ENCODE assay signal across 1 cellular context in the genomic region with DNA sequence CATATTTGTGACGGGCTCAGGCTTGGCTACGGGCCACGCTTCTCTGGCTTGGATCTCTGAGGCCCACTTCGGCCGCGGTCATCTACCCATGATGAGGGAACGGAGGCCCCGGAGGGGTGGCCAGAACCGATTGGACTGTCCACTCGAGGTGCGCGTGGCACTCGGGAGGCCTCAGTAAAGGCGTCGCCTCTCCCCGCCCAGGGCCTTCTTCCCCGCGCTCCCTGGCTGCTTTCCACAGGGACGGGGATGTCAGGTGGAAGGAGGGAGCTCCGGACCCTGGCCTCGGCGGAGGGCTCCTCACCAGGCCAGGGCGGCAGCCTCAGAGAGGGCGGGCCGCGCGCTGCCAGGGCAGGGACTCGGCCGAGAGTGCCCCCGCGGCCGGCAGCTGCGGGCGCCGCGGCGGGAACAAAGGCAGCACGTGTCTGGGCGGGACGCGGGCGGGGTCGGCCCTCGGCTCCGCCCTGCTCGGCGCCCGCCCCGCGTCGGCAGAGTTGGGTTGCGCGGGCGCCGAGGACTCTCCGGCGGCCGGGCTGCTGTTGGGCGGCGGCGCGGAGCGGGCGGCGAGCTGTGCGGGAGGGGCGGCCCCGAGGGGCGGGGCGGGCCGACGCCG.
TF ChIP-seq lines count a peak whose summit lies in the region.

No MANE protein-coding gene starts in this region.

TF ChIP-seq in HepG2, 621 proteins besides CTCF, POLR2A, EP300 and RAD21 (continued from another document and continues in another):
- TF ChIP-seq, protein P1, sequence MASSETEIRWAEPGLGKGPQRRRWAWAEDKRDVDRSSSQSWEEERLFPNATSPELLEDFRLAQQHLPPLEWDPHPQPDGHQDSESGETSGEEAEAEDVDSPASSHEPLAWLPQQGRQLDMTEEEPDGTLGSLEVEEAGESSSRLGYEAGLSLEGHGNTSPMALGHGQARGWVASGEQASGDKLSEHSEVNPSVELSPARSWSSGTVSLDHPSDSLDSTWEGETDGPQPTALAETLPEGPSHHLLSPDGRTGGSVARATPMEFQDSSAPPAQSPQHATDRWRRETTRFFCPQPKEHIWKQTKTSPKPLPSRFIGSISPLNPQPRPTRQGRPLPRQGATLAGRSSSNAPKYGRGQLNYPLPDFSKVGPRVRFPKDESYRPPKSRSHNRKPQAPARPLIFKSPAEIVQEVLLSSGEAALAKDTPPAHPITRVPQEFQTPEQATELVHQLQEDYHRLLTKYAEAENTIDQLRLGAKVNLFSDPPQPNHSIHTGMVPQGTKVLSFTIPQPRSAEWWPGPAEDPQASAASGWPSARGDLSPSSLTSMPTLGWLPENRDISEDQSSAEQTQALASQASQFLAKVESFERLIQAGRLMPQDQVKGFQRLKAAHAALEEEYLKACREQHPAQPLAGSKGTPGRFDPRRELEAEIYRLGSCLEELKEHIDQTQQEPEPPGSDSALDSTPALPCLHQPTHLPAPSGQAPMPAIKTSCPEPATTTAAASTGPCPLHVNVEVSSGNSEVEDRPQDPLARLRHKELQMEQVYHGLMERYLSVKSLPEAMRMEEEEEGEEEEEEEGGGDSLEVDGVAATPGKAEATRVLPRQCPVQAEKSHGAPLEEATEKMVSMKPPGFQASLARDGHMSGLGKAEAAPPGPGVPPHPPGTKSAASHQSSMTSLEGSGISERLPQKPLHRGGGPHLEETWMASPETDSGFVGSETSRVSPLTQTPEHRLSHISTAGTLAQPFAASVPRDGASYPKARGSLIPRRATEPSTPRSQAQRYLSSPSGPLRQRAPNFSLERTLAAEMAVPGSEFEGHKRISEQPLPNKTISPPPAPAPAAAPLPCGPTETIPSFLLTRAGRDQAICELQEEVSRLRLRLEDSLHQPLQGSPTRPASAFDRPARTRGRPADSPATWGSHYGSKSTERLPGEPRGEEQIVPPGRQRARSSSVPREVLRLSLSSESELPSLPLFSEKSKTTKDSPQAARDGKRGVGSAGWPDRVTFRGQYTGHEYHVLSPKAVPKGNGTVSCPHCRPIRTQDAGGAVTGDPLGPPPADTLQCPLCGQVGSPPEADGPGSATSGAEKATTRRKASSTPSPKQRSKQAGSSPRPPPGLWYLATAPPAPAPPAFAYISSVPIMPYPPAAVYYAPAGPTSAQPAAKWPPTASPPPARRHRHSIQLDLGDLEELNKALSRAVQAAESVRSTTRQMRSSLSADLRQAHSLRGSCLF (CRISPR knock-in tag; IDR thresholded peaks at IDR 0.05; ENCODE audit: borderline replicate concordance) = no peak
- TF ChIP-seq ZNF678 (CRISPR knock-in tag; IDR thresholded peaks at IDR 0.05) (0 out of 2 replicates have a peak, but pooled peaks have one; percentile 64), ZNF746 (CRISPR knock-in tag; IDR thresholded peaks at IDR 0.05) (peak; percentile 18; the same call in 1 of the 2 replicates), ZNF577 (CRISPR knock-in tag; IDR thresholded peaks at IDR 0.05; ENCODE audit: borderline replicate concordance, low read depth) (no peak), TBX3 (IDR thresholded peaks at IDR 0.05; ENCODE audit: borderline replicate concordance) (no peak), RNF2 (conservative IDR thresholded peaks at IDR 0.05; ENCODE audit: low read depth) (peak; percentile 88), ARNTL (CRISPR knock-in tag; IDR thresholded peaks at IDR 0.05) (peak; percentile 76), CCAR2 (optimal IDR thresholded peaks at IDR 0.05; ENCODE audit: low read depth, low read length) (no peak), HOXA3 (CRISPR knock-in tag; IDR thresholded peaks at IDR 0.05) (peak; percentile 36; the same call in 1 of the 2 replicates), ZNF274 (CRISPR knock-in tag; IDR thresholded peaks at IDR 0.05) (peak; percentile 69; the same call in 1 of the 2 replicates), ZNF670 (CRISPR knock-in tag; IDR thresholded peaks at IDR 0.05; ENCODE audit: borderline replicate concordance) (no peak), MED8 (CRISPR knock-in tag; IDR thresholded peaks at IDR 0.05; ENCODE audit: insufficient replicate concordance) (no peak), RXRB (CRISPR knock-in tag; IDR thresholded peaks at IDR 0.05; ENCODE audit: borderline replicate concordance) (no peak), ZNF282 (IDR thresholded peaks at IDR 0.05; ENCODE audit: partially characterized antibody) (no peak), ZKSCAN5 (CRISPR knock-in tag; IDR thresholded peaks at IDR 0.05) (no peak), NKX3-1 (CRISPR knock-in tag; IDR thresholded peaks at IDR 0.05) (no peak; the same call in 1 of the 2 replicates), TBX2 (CRISPR knock-in tag; IDR thresholded peaks at IDR 0.05; ENCODE audit: borderline replicate concordance) (peak; percentile 30; the same call in 1 of the 2 replicates), ZNF230 (CRISPR knock-in tag; IDR thresholded peaks at IDR 0.05) (no peak), REPIN1 (CRISPR knock-in tag; IDR thresholded peaks at IDR 0.05; ENCODE audit: borderline replicate concordance, low read depth) (peak; percentile 57; the same call in 1 of the 2 replicates), ZSCAN25 (CRISPR knock-in tag; IDR thresholded peaks at IDR 0.05) (0 out of 2 replicates have a peak, but pooled peaks have one; percentile 15), KDM5B (CRISPR knock-in tag; IDR thresholded peaks at IDR 0.05; ENCODE audit: borderline replicate concordance) (peak; percentile 46; the same call in 1 of the 2 replicates)
- TF ChIP-seq, protein P2, sequence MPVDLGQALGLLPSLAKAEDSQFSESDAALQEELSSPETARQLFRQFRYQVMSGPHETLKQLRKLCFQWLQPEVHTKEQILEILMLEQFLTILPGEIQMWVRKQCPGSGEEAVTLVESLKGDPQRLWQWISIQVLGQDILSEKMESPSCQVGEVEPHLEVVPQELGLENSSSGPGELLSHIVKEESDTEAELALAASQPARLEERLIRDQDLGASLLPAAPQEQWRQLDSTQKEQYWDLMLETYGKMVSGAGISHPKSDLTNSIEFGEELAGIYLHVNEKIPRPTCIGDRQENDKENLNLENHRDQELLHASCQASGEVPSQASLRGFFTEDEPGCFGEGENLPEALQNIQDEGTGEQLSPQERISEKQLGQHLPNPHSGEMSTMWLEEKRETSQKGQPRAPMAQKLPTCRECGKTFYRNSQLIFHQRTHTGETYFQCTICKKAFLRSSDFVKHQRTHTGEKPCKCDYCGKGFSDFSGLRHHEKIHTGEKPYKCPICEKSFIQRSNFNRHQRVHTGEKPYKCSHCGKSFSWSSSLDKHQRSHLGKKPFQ (CRISPR knock-in tag; IDR thresholded peaks at IDR 0.05; ENCODE audit: insufficient replicate concordance) = no peak
- TF ChIP-seq, protein P3, sequence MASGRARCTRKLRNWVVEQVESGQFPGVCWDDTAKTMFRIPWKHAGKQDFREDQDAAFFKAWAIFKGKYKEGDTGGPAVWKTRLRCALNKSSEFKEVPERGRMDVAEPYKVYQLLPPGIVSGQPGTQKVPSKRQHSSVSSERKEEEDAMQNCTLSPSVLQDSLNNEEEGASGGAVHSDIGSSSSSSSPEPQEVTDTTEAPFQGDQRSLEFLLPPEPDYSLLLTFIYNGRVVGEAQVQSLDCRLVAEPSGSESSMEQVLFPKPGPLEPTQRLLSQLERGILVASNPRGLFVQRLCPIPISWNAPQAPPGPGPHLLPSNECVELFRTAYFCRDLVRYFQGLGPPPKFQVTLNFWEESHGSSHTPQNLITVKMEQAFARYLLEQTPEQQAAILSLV (CRISPR knock-in tag; IDR thresholded peaks at IDR 0.05; ENCODE audit: borderline replicate concordance) = peak; percentile 78; the same call in 1 of the 2 replicates
- TF ChIP-seq, protein P4, sequence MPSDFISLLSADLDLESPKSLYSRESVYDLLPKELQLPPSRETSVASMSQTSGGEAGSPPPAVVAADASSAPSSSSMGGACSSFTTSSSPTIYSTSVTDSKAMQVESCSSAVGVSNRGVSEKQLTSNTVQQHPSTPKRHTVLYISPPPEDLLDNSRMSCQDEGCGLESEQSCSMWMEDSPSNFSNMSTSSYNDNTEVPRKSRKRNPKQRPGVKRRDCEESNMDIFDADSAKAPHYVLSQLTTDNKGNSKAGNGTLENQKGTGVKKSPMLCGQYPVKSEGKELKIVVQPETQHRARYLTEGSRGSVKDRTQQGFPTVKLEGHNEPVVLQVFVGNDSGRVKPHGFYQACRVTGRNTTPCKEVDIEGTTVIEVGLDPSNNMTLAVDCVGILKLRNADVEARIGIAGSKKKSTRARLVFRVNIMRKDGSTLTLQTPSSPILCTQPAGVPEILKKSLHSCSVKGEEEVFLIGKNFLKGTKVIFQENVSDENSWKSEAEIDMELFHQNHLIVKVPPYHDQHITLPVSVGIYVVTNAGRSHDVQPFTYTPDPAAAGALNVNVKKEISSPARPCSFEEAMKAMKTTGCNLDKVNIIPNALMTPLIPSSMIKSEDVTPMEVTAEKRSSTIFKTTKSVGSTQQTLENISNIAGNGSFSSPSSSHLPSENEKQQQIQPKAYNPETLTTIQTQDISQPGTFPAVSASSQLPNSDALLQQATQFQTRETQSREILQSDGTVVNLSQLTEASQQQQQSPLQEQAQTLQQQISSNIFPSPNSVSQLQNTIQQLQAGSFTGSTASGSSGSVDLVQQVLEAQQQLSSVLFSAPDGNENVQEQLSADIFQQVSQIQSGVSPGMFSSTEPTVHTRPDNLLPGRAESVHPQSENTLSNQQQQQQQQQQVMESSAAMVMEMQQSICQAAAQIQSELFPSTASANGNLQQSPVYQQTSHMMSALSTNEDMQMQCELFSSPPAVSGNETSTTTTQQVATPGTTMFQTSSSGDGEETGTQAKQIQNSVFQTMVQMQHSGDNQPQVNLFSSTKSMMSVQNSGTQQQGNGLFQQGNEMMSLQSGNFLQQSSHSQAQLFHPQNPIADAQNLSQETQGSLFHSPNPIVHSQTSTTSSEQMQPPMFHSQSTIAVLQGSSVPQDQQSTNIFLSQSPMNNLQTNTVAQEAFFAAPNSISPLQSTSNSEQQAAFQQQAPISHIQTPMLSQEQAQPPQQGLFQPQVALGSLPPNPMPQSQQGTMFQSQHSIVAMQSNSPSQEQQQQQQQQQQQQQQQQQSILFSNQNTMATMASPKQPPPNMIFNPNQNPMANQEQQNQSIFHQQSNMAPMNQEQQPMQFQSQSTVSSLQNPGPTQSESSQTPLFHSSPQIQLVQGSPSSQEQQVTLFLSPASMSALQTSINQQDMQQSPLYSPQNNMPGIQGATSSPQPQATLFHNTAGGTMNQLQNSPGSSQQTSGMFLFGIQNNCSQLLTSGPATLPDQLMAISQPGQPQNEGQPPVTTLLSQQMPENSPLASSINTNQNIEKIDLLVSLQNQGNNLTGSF (CRISPR knock-in tag; IDR thresholded peaks at IDR 0.05) = peak; percentile 94
- TF ChIP-seq, protein P5, sequence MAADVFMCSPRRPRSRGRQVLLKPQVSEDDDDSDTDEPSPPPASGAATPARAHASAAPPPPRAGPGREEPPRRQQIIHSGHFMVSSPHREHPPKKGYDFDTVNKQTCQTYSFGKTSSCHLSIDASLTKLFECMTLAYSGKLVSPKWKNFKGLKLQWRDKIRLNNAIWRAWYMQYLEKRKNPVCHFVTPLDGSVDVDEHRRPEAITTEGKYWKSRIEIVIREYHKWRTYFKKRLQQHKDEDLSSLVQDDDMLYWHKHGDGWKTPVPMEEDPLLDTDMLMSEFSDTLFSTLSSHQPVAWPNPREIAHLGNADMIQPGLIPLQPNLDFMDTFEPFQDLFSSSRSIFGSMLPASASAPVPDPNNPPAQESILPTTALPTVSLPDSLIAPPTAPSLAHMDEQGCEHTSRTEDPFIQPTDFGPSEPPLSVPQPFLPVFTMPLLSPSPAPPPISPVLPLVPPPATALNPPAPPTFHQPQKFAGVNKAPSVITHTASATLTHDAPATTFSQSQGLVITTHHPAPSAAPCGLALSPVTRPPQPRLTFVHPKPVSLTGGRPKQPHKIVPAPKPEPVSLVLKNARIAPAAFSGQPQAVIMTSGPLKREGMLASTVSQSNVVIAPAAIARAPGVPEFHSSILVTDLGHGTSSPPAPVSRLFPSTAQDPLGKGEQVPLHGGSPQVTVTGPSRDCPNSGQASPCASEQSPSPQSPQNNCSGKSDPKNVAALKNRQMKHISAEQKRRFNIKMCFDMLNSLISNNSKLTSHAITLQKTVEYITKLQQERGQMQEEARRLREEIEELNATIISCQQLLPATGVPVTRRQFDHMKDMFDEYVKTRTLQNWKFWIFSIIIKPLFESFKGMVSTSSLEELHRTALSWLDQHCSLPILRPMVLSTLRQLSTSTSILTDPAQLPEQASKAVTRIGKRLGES (CRISPR knock-in tag; IDR thresholded peaks at IDR 0.05; ENCODE audit: borderline replicate concordance) = peak; percentile 48; the same call in 1 of the 2 replicates
- TF ChIP-seq, protein P6, sequence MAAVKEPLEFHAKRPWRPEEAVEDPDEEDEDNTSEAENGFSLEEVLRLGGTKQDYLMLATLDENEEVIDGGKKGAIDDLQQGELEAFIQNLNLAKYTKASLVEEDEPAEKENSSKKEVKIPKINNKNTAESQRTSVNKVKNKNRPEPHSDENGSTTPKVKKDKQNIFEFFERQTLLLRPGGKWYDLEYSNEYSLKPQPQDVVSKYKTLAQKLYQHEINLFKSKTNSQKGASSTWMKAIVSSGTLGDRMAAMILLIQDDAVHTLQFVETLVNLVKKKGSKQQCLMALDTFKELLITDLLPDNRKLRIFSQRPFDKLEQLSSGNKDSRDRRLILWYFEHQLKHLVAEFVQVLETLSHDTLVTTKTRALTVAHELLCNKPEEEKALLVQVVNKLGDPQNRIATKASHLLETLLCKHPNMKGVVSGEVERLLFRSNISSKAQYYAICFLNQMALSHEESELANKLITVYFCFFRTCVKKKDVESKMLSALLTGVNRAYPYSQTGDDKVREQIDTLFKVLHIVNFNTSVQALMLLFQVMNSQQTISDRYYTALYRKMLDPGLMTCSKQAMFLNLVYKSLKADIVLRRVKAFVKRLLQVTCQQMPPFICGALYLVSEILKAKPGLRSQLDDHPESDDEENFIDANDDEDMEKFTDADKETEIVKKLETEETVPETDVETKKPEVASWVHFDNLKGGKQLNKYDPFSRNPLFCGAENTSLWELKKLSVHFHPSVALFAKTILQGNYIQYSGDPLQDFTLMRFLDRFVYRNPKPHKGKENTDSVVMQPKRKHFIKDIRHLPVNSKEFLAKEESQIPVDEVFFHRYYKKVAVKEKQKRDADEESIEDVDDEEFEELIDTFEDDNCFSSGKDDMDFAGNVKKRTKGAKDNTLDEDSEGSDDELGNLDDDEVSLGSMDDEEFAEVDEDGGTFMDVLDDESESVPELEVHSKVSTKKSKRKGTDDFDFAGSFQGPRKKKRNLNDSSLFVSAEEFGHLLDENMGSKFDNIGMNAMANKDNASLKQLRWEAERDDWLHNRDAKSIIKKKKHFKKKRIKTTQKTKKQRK (IDR thresholded peaks at IDR 0.05; ENCODE audit: low read length) = no peak
- TF ChIP-seq, protein P7, sequence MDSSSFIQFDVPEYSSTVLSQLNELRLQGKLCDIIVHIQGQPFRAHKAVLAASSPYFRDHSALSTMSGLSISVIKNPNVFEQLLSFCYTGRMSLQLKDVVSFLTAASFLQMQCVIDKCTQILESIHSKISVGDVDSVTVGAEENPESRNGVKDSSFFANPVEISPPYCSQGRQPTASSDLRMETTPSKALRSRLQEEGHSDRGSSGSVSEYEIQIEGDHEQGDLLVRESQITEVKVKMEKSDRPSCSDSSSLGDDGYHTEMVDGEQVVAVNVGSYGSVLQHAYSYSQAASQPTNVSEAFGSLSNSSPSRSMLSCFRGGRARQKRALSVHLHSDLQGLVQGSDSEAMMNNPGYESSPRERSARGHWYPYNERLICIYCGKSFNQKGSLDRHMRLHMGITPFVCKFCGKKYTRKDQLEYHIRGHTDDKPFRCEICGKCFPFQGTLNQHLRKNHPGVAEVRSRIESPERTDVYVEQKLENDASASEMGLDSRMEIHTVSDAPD (CRISPR knock-in tag; IDR thresholded peaks at IDR 0.05) = no peak
- TF ChIP-seq, protein P8, sequence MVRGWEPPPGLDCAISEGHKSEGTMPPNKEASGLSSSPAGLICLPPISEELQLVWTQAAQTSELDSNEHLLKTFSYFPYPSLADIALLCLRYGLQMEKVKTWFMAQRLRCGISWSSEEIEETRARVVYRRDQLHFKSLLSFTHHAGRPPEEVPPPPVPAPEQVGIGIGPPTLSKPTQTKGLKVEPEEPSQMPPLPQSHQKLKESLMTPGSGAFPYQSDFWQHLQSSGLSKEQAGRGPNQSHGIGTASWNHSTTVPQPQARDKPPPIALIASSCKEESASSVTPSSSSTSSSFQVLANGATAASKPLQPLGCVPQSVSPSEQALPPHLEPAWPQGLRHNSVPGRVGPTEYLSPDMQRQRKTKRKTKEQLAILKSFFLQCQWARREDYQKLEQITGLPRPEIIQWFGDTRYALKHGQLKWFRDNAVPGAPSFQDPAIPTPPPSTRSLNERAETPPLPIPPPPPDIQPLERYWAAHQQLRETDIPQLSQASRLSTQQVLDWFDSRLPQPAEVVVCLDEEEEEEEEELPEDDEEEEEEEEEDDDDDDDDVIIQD (CRISPR knock-in tag; IDR thresholded peaks at IDR 0.05; ENCODE audit: low read depth) = no peak
